Comparison of ENCODE assay signal across 8 cellular contexts in the genomic region with DNA sequence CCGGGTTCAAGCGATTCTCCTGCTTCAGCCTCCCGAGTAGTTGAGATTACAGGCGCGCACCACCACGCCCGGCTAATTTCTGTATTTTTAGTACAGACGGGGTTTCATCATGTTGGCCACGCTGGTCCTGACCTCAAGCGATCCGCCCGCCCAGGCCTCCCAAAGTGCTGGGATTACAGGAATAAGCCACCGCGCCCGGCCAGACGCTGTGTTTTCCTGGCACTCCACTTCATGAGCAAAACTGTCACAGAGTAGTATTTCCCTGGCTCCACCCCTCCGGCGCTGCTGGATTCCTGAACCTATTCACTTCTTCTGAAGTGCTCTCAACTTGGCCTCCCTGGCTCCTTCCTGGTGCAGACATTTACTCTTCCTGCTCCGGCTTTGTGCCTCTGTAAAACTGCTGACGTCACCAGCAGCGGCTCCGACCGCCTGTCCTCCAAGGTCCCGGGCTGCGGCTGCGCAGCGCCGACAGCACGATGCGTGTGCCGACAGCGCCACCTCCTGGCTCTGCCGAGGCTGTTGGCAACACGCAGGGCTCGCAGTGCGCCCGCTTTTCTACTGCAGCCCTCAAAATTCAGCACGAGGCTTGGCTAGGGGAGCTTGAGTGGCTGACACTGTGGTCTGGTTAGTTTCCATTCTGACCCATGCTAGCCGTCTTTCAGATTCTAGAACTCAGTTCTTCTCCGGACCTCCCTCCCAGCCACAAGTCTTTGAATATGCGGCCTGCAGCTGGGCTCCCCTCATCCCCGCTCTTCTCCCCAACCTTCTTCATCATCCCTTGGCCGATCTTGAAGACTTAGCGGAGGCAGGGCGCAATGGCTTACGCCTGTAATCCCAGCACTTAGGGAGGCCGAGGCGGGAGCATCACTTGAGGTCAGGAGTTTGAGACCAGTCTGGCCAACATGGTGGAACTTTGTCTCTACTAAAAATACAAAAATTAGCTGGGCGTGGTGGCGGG. TPM values are rescaled to one million over a fixed set of nuclear protein-coding genes. Genes with fewer than 3 reads are reported as not detected.
DNase-seq lines count a peak whose midpoint lies in the region; ATAC-seq and TF ChIP-seq lines count a peak whose summit lies in the region.

No MANE protein-coding gene starts in this region.

- H3K27ac Mint-ChIP-seq in memory B cell = peak overlapping the region; percentile 87

- TF ChIP-seq POLR2A in GM19193 (IDR thresholded peaks at IDR 0.05; ENCODE audit: extremely low read depth, insufficient read depth, insufficient read length) = peak; percentile 22

- H3K4me3 Mint-ChIP-seq in memory B cell = peak overlapping the region; percentile 92

- no peak overlapping the region for H3K4me3 ChIP-seq in AG09309 (ENCODE audit: control insufficient read depth, low read depth, low read length)

- TF ChIP-seq CTCF in AG09309 (IDR thresholded peaks at IDR 0.05; ENCODE audit: control insufficient read depth, insufficient read depth, low read depth, low read length, missing control alignments) = peak; percentile 98

- DNase-seq in AG09309 (ENCODE audit: low read depth) = peak; percentile 73
- DNase-seq in HT-29 (ENCODE audit: low spot score) = peak; percentile 91
- DNase-seq in NK-92 (lab: John Stamatoyannopoulos, UW; ENCODE audit: unreplicated experiment) = peak; percentile 41
- DNase-seq in activated CD8-positive, alpha-beta memory T cell treated with anti-CD3 and anti-CD28 coated beads for 1 hour (ENCODE audit: extremely low read depth in 1 of 2, low read depth in 1 of 2) = peak; percentile 80 to 87
- DNase-seq in effector CD8-positive, alpha-beta T cell (lab: John Stamatoyannopoulos, UW) = peak; percentile 85
- DNase-seq in memory B cell (ENCODE audit: low spot score in 2 of 2) = peak; percentile 86
- peak; percentile 79 to 85 (median 84) for DNase-seq in stimulated activated CD4-positive, alpha-beta T cell treated with anti-CD3 and anti-CD28 coated beads, TNF-alpha, amount 100 ng/mL, for 4 hours (ENCODE audit: low read depth in 3 of 3)

- H3K9me3 Mint-ChIP-seq in memory B cell = no peaks in the 10 kb centered on the region

- no peaks in the 10 kb centered on the region for H3K36me3 Mint-ChIP-seq in memory B cell

- peak; percentile 98 for ATAC-seq in memory B cell (ENCODE audit: low read depth)

- peaks cover 7% of the 10 kb centered on the region for H3K27me3 Mint-ChIP-seq in memory B cell

- peaks cover 6% of the 10 kb centered on the region for H3K4me1 Mint-ChIP-seq in memory B cell

RNA-seq across cellular contexts. Expression of gene APOL3, which starts 36.6 kb away (rescaled TPM):
- total RNA-seq in HT-29 (2014; rRNA removed; shearing (Covaris generic)) = 0.70 and 1.7 TPM in 2 replicates

Comparison
In these comparisons a context has a peak if more than half of its experiments do, and no peak if none do; other contexts are left out.
1. DNase-seq: peak in every context shown above with its lines; median percentile 91 in HT-29; 86 in memory B cell; 85 in effector CD8-positive, alpha-beta T cell; 84 in stimulated activated CD4-positive, alpha-beta T cell treated with anti-CD3 and anti-CD28 coated beads, TNF-alpha, amount 100 ng/mL, for 4 hours; 84 in activated CD8-positive, alpha-beta memory T cell treated with anti-CD3 and anti-CD28 coated beads for 1 hour; 73 in AG09309; 41 in NK-92.